Comparison of ENCODE assay signal across 13 cellular contexts in the genomic region with DNA sequence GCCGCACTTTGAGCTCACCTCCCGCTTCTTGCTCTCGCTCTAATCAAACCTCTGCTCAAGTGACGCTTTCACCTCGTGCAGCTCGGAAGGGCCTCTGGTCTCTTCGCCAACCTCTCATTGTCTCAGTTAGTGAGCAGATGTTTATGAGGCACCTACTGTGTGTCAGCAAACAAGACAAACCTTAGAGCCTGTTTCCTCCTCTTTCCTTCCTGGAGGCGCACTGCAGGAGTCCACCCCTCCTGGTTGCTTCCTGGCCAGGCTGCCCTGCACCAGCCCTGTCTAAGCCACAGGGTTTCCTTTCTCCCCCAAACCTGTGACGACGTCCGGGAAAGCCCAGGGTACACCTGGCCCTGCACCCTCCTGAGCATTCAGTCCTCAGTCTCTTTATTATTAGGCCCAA.
DNase-seq lines count a peak whose midpoint lies in the region; ATAC-seq and TF ChIP-seq lines count a peak whose summit lies in the region.
"Had no signal": no experiment of that assay in that cellular context is flagged by ENCODE, and none has a peak within 500 bp of the region (broad histone marks: within the 10 kb centered on the region; RNA-seq: fewer than 3 reads in every experiment).

No MANE protein-coding gene starts in this region.

- peaks cover 1% of the 10 kb centered on the region for H3K27me3 Mint-ChIP-seq in H9 (ENCODE audit: low read depth)
- no peaks in the 10 kb centered on the region for H3K27me3 Mint-ChIP-seq in WTC11 (ENCODE audit: low read depth)
- peaks cover 10% of the 10 kb centered on the region for H3K27me3 Mint-ChIP-seq in activated CD4-positive, alpha-beta memory T cell treated with anti-CD3 and anti-CD28 coated beads for 36 hours

- H3K18ac ChIP-seq in H9 (ENCODE audit: insufficient read length, low read depth, low read length), result no peak overlapping the region

- no peak for DNase-seq in H9
- DNase-seq in WTC11 (ENCODE audit: low spot score), result no peak
- DNase-seq in activated CD4-positive, alpha-beta memory T cell treated with anti-CD3 and anti-CD28 coated beads for 36 hours, result no peak
- no peak for DNase-seq in Right ventricle myocardium superior
- DNase-seq in activated effector memory CD4-positive, alpha-beta T cell treated with Interleukin-2 at 50 U/mL for 16 hours, result no peak
- DNase-seq in lower lobe of right lung, result no peak
- DNase-seq: CD4-positive, alpha-beta memory T cell; DMS79 treated with DMSO at 0.1 percent for 48 hours; EL had no signal

- H3K36me3 ChIP-seq in iPS-15b (ENCODE audit: control insufficient read depth, insufficient read depth, low read length), result no peaks in the 10 kb centered on the region
- no peaks in the 10 kb centered on the region for H3K36me3 ChIP-seq in lower lobe of right lung

- H2AFZ ChIP-seq in H9 (ENCODE audit: low read length), result no peak overlapping the region

- peaks cover 10 to 14% (median 11%) of the 10 kb centered on the region in 3 experiments for H3K36me3 Mint-ChIP-seq in H9 (ENCODE audit: insufficient read depth in 1 of 3, low read depth in 3 of 3)
- peaks cover 8% of the 10 kb centered on the region for H3K36me3 Mint-ChIP-seq in WTC11
- H3K36me3 Mint-ChIP-seq in activated CD4-positive, alpha-beta memory T cell treated with anti-CD3 and anti-CD28 coated beads for 36 hours, result no peaks in the 10 kb centered on the region
- H3K36me3 Mint-ChIP-seq: CD4-positive, alpha-beta memory T cell had no signal

- CTCF ChIA-PET in WTC11 (lab: Charles Lee), result interaction anchor here (0.6 to 3.4 kb wide), 7 partner anchors 10 to 261 kb away, joined by 3 to 42 read pairs (median 8); no protein-coding TSS in a partner anchor
- CTCF ChIA-PET in activated CD4-positive, alpha-beta memory T cell treated with anti-CD3 and anti-CD28 coated beads for 36 hours (lab: Charles Lee), result interaction anchor here (1.7 kb wide), 1 partner anchor 14 kb away, joined by 5 read pairs; no protein-coding TSS in a partner anchor

- no peak overlapping the region for H3K23ac ChIP-seq in H9 (ENCODE audit: insufficient read length, low read depth, low read length)

- H2BK12ac ChIP-seq in H9 (ENCODE audit: insufficient read length, low read depth, low read length), result no peak overlapping the region

- H3K56ac ChIP-seq in H9 (ENCODE audit: insufficient read length, low read depth, low read length), result no peak overlapping the region

- no peak overlapping the region for H3K4ac ChIP-seq in H9 (ENCODE audit: low read depth, low read length)

- no peak overlapping the region for H3K4me2 ChIP-seq in H9 (ENCODE audit: insufficient read depth, insufficient read length, low read length)

- intact Hi-C loops in activated CD4-positive, alpha-beta memory T cell treated with anti-CD3 and anti-CD28 coated beads for 36 hours (cut with micrococcal nuclease), result no loop called here
- intact Hi-C loops in Right ventricle myocardium superior (cut with DNase I) (no loop called here), lower lobe of right lung (cut with DNase I) (no loop called here)

- H3K4me1 Mint-ChIP-seq in H9, result peaks cover 17 to 18% of the 10 kb centered on the region in 2 experiments
- H3K4me1 Mint-ChIP-seq in WTC11, result peaks cover 20% of the 10 kb centered on the region
- H3K4me1 Mint-ChIP-seq in activated CD4-positive, alpha-beta memory T cell treated with anti-CD3 and anti-CD28 coated beads for 36 hours (ENCODE audit: low read depth), result no peaks in the 10 kb centered on the region
- H3K4me1 Mint-ChIP-seq: B cell; CD4-positive, alpha-beta memory T cell; IgD-negative memory B cell had no signal

- POLR2A ChIA-PET in WTC11 (lab: Charles Lee), result interaction anchor here (1.2 kb wide), 1 partner anchor 13 kb away, joined by 3 read pairs; no protein-coding TSS in a partner anchor
- POLR2A ChIA-PET in activated CD4-positive, alpha-beta memory T cell treated with anti-CD3 and anti-CD28 coated beads for 36 hours (lab: Charles Lee), result no interaction called here

- peaks cover 8 to 11% of the 10 kb centered on the region in 2 experiments for H3K9me3 Mint-ChIP-seq in H9
- peaks cover 12% of the 10 kb centered on the region for H3K9me3 Mint-ChIP-seq in WTC11
- H3K9me3 Mint-ChIP-seq in activated CD4-positive, alpha-beta memory T cell treated with anti-CD3 and anti-CD28 coated beads for 36 hours, result peaks cover 10% of the 10 kb centered on the region

- H3K27ac ChIP-seq in H9 (ENCODE audit: insufficient read length, low read depth, low read length), result no peak overlapping the region
- H3K27ac ChIP-seq in lower lobe of right lung, result no peak overlapping the region
- H3K27ac ChIP-seq: C4-2B had no signal

- H3K79me2 ChIP-seq in H9 (ENCODE audit: insufficient read depth, low read length), result no peaks in the 10 kb centered on the region

- H3K79me1 ChIP-seq in H9 (ENCODE audit: insufficient read depth, low read depth, low read length, poor library complexity, severe bottlenecking), result no peaks in the 10 kb centered on the region

- H4K20me1 ChIP-seq in H9 (ENCODE audit: control insufficient read depth, insufficient read depth, insufficient read length), result no peaks in the 10 kb centered on the region

- no peak for TF ChIP-seq CTCF in H9 (conservative IDR thresholded peaks at IDR 0.05)
- no peak for TF ChIP-seq CTCF in WTC11 (IDR thresholded peaks at IDR 0.05)
- no peak for TF ChIP-seq CTCF in lower lobe of right lung (IDR thresholded peaks at IDR 0.05)

- H3K9ac ChIP-seq in H9 (ENCODE audit: extremely low read depth, insufficient read length, low read length) (no peak overlapping the region), iPS-15b (ENCODE audit: low read depth, low read length) (peak overlapping the region; percentile 0)

- H4K91ac ChIP-seq in H9 (ENCODE audit: insufficient read length, low read depth, low read length), result no peak overlapping the region

- H2BK15ac ChIP-seq in H9 (ENCODE audit: low read depth, low read length), result no peak overlapping the region

- H2BK20ac ChIP-seq in H9 (ENCODE audit: low read depth, low read length, poor library complexity, severe bottlenecking), result no peak overlapping the region

- H3T11ph ChIP-seq in H9 (ENCODE audit: low read length), result no peak overlapping the region

- no peak overlapping the region for H2BK5ac ChIP-seq in H9 (ENCODE audit: insufficient read length, low read length)

- H3K9me3 ChIP-seq in H9 (ENCODE audit: control insufficient read depth, low read depth, low read length) (no peaks in the 10 kb centered on the region), iPS-15b (ENCODE audit: control insufficient read depth, insufficient read depth, low read length) (no peaks in the 10 kb centered on the region), lower lobe of right lung (no peaks in the 10 kb centered on the region)

- H4K5ac ChIP-seq in H9 (ENCODE audit: insufficient read length, low read depth, low read length), result no peak overlapping the region

- no peak overlapping the region for H3K14ac ChIP-seq in H9 (ENCODE audit: insufficient read depth, low read length)

- peak; percentile 32 for ATAC-seq in WTC11
- no peak for ATAC-seq in Right ventricle myocardium superior (ENCODE audit: poor library complexity)
- no peak for ATAC-seq in lower lobe of right lung

- peak overlapping the region in 1 of 2 experiments; percentile 24; a peak in 2 of 5 replicates for H3K4me3 Mint-ChIP-seq in H9
- no peak overlapping the region for H3K4me3 Mint-ChIP-seq in WTC11
- no peak overlapping the region for H3K4me3 Mint-ChIP-seq in activated CD4-positive, alpha-beta memory T cell treated with anti-CD3 and anti-CD28 coated beads for 36 hours
- H3K4me3 Mint-ChIP-seq: B cell; CD4-positive, alpha-beta memory T cell; IgD-negative memory B cell had no signal

- H3K4me1 ChIP-seq in H9 (ENCODE audit: insufficient read depth, low read length), result peaks cover 2% of the 10 kb centered on the region; the same call in 1 of the 2 replicates
- peaks cover 9% of the 10 kb centered on the region for H3K4me1 ChIP-seq in iPS-15b (ENCODE audit: control insufficient read depth, insufficient read depth, low read length)
- H3K4me1 ChIP-seq in lower lobe of right lung, result no peaks in the 10 kb centered on the region

- no peaks in the 10 kb centered on the region for H3K27me3 ChIP-seq in H9 (ENCODE audit: insufficient read depth, low read length)
- no peaks in the 10 kb centered on the region for H3K27me3 ChIP-seq in iPS-15b (ENCODE audit: control insufficient read depth, insufficient read depth, low read length)
- peaks cover 7% of the 10 kb centered on the region for H3K27me3 ChIP-seq in lower lobe of right lung (ENCODE audit: low read depth)

- H2BK120ac ChIP-seq in H9 (ENCODE audit: low read depth, low read length, poor library complexity, severe bottlenecking), result no peak overlapping the region

- WGBS in H9 (ENCODE audit: extremely low coverage, insufficient read length, low lambda C conversion rate), result no CpG with 5 or more reads among the region's 11 CpGs

- H3K4me3 ChIP-seq in iPS-15b (ENCODE audit: low read depth, low read length), result no peak overlapping the region
- H3K4me3 ChIP-seq in lower lobe of right lung, result no peak overlapping the region

- H3K27ac Mint-ChIP-seq in H9 (peak overlapping the region; percentile 15 to 59 (median 38); a peak in 6 of 7 replicates), WTC11 (peak overlapping the region; percentile 80)
- no peak overlapping the region for H3K27ac Mint-ChIP-seq in activated CD4-positive, alpha-beta memory T cell treated with anti-CD3 and anti-CD28 coated beads for 36 hours
- H3K27ac Mint-ChIP-seq: B cell; CD4-positive, alpha-beta memory T cell had no signal

- no peak overlapping the region for H4K8ac ChIP-seq in H9 (replicated peaks; ENCODE audit: insufficient read length, low read depth, low read length)

- H3K23me2 ChIP-seq in H9 (ENCODE audit: insufficient read length, low read depth, low read length, poor library complexity, severe bottlenecking), result no peaks in the 10 kb centered on the region

- no peak overlapping the region for H2AK5ac ChIP-seq in H9 (ENCODE audit: insufficient read length, low read length)

TF ChIP-seq in WTC11, 78 proteins besides CTCF, POLR2A, EP300 and RAD21:
- TF ChIP-seq ZNF423 (CRISPR knock-in tag; IDR thresholded peaks at IDR 0.05) (peak; percentile 93), IRF1 (CRISPR knock-in tag; IDR thresholded peaks at IDR 0.05) (no peak), SMAD3 (CRISPR knock-in tag; IDR thresholded peaks at IDR 0.05; ENCODE audit: borderline replicate concordance) (no peak), ZMAT4 (CRISPR knock-in tag; IDR thresholded peaks at IDR 0.05) (no peak), ETV6 (CRISPR knock-in tag; IDR thresholded peaks at IDR 0.05) (peak; percentile 64; the same call in 1 of the 2 replicates)
